In the genomic region with DNA sequence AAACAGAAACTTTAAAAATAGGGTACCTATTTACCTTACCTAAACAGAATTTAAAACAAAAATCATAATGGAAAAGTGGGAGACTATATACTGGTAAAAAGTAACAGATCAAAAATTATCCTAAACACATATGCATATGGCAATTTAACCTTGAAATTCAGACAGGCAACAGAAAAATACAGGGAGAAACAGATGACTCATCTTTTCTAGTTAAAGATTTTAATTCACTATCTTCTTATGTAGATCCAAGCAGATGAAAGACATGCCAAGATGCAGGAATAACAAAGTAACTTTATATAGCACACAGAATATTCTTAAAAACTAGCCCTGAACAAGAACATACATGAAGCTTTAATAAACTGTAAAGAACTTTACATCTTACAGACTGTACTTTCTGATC, we compare ENCODE assay signal across 18 cellular contexts.
"Had no signal": no experiment of that assay in that cellular context is flagged by ENCODE, and none has a peak within 500 bp of the region (broad histone marks: within the 10 kb centered on the region; RNA-seq: fewer than 3 reads in every experiment).

No MANE protein-coding gene starts in this region.

- H3K4me1 Mint-ChIP-seq: nephron, WTC11 had no signal

- H3K27ac ChIP-seq: cardiac muscle cell, gastrocnemius medialis, left lung, spleen, thyroid gland had no signal

- ATAC-seq: activated CD4-positive, alpha-beta T cell treated with anti-CD3 and anti-CD28 coated beads for 36 hours; effector memory CD8-positive, alpha-beta T cell; gastrocnemius medialis; left lung; T-cell; WTC11 had no signal

- H3K27ac Mint-ChIP-seq: activated CD4-positive, alpha-beta T cell treated with anti-CD3 and anti-CD28 coated beads for 36 hours; activated T-helper 2 cell treated with anti-CD3 and anti-CD28 coated beads, Interferon-gamma antibody, Interleukin-2, Interleukin-4, amounts not matched to agents 10 μg/mL and 5 μg/mL and 100 μg/mL, durations not matched to agents 14 hours and 24 hours and 36 hours; effector memory CD8-positive, alpha-beta T cell; nephron; T-cell; WTC11 had no signal

- DNase-seq: activated CD4-positive, alpha-beta T cell treated with anti-CD3 and anti-CD28 coated beads for 36 hours; activated CD4-positive, alpha-beta T cell treated with anti-CD3 and anti-CD28 coated beads, Interleukin-2, amount 50 U/mL, for 48 hours; activated naive CD4-positive, alpha-beta T cell treated with Interleukin-2 at 50 U/mL for 16 hours; effector memory CD8-positive, alpha-beta T cell; gastrocnemius medialis; head of caudate nucleus; left lung; midbrain; posterior cingulate gyrus; spleen; stimulated activated CD8-positive, alpha-beta memory T cell treated with anti-CD3 and anti-CD28 coated beads, Interleukin-4, amount 100 ng/mL, for 48 hours; stimulated activated naive CD4-positive, alpha-beta T cell; T-cell; thyroid gland had no signal

- H3K9me3 ChIP-seq: gastrocnemius medialis, left lung, spleen, thyroid gland had no signal

- H3K4me3 ChIP-seq: cardiac muscle cell, gastrocnemius medialis, left lung, spleen, thyroid gland had no signal

- H3K9me3 Mint-ChIP-seq: activated T-helper 2 cell treated with anti-CD3 and anti-CD28 coated beads, Interferon-gamma antibody, Interleukin-2, Interleukin-4, amounts not matched to agents 10 μg/mL and 5 μg/mL and 100 μg/mL, durations not matched to agents 14 hours and 24 hours and 36 hours; effector memory CD8-positive, alpha-beta T cell; nephron; T-cell had no signal

- H3K27me3 Mint-ChIP-seq: activated CD4-positive, alpha-beta T cell treated with anti-CD3 and anti-CD28 coated beads for 36 hours; effector memory CD8-positive, alpha-beta T cell; T-cell had no signal

- H3K4me1 ChIP-seq: gastrocnemius medialis, left lung, thyroid gland had no signal

- H3K36me3 ChIP-seq: gastrocnemius medialis, thyroid gland had no signal

- H3K27me3 ChIP-seq: cardiac muscle cell, gastrocnemius medialis, left lung, spleen, thyroid gland had no signal

- H3K4me3 Mint-ChIP-seq: activated CD4-positive, alpha-beta T cell treated with anti-CD3 and anti-CD28 coated beads for 36 hours; effector memory CD8-positive, alpha-beta T cell; nephron; T-cell; WTC11 had no signal
